In the genomic region with DNA sequence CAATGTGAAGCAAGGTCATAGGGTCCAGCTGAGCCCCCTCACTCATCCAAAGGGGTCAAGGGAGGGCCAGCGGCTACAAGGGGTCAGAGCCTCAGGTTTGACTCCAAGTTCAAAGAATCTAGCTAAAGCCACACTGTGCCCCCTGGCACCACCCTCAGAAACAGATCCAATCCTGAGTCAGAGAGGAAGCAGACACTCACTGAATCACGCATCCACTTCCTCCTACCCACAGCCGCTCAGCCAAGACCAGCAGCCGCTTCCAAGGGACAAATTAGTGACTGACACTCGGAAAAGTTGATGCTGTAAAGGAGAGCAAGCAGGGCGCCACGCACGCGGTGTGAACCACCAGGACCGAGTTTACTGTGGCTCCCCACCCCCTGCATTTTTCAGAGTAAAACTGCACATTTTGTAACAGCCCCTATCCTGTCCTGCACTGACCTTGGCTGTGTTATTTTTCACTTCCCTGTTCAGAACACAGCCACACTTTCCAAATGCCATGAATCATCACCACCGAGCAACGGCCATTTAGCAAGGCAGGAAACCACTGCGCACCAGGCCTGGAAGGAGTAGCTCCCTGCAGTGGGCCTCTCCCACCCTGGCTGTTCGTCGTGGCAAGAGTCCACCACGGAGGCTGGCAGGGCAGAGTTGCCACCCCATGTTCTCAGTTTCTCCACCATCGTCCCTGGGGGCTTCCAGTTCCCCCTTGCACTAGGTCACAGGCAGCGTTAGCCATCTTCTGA, we compare ENCODE assay signal across 8 cellular contexts.
DNase-seq lines count a peak whose midpoint lies in the region; ATAC-seq and TF ChIP-seq lines count a peak whose summit lies in the region.

No MANE protein-coding gene starts in this region.

- peaks cover 2% of the 10 kb centered on the region for H3K9me3 Mint-ChIP-seq in activated naive CD8-positive, alpha-beta T cell treated with anti-CD3 and anti-CD28 coated beads, Interleukin-2, amount 50 U/mL, for 24 hours

- TF ChIP-seq POLR2A in GM10847 (IDR thresholded peaks at IDR 0.05; ENCODE audit: extremely low read depth, insufficient read length), result peak; percentile 9

- H3K9ac ChIP-seq in skeletal muscle tissue (ENCODE audit: low read depth in 1 of 3, low read length in 3 of 3), result peak overlapping the region; percentile 50 to 74 (median 68)

- peak overlapping the region; percentile 83 for H3K4me3 Mint-ChIP-seq in activated naive CD8-positive, alpha-beta T cell treated with anti-CD3 and anti-CD28 coated beads, Interleukin-2, amount 50 U/mL, for 24 hours

- TF ChIP-seq CTCF in right atrium auricular region (IDR thresholded peaks at IDR 0.05), result no peak

- H3K9me3 ChIP-seq in right atrium auricular region (no peaks in the 10 kb centered on the region), skeletal muscle tissue (ENCODE audit: control insufficient read depth in 3 of 3, low read length in 3 of 3) (no peaks in the 10 kb centered on the region)

- peak overlapping the region; percentile 94 for H3K27ac Mint-ChIP-seq in activated naive CD8-positive, alpha-beta T cell treated with anti-CD3 and anti-CD28 coated beads, Interleukin-2, amount 50 U/mL, for 24 hours

- H3K27ac ChIP-seq in right atrium auricular region (peak overlapping the region; percentile 86 to 95), skeletal muscle tissue (ENCODE audit: low read depth, low read length) (peak overlapping the region; percentile 85)

- no peak overlapping the region for H3K4me3 ChIP-seq in right atrium auricular region
- peak overlapping the region; percentile 4 to 50 (median 32) for H3K4me3 ChIP-seq in skeletal muscle tissue (ENCODE audit: low read length in 3 of 3)

- H3K36me3 ChIP-seq in right atrium auricular region (no peaks in the 10 kb centered on the region), skeletal muscle tissue (ENCODE audit: control insufficient read depth in 3 of 3, insufficient read depth in 3 of 3, low read length in 3 of 3) (no peaks in the 10 kb centered on the region)

- DNase-seq in SW480 (ENCODE audit: low spot score) (peak; percentile 90), right atrium auricular region (ENCODE audit: low spot score) (peak; percentile 97), NCI-H510A treated with DMSO at 0.1 percent for 48 hours (lab: John Stamatoyannopoulos, UW) (no peak), ecto neural progenitor cell (ENCODE audit: low spot score) (no peak)
- peak; percentile 81 for DNase-seq in activated naive CD8-positive, alpha-beta T cell treated with anti-CD3 and anti-CD28 coated beads, Interleukin-2, amount 50 U/mL, for 24 hours

- H3K4me1 ChIP-seq in right atrium auricular region (peaks cover 0 to 71% of the 10 kb centered on the region in 2 donors), skeletal muscle tissue (ENCODE audit: control insufficient read depth in 3 of 3, insufficient read depth in 3 of 3, low read length in 3 of 3) (peaks cover 44 to 64% (median 53%) of the 10 kb centered on the region in 3 donors)

- no peaks in the 10 kb centered on the region for H3K27me3 Mint-ChIP-seq in activated naive CD8-positive, alpha-beta T cell treated with anti-CD3 and anti-CD28 coated beads, Interleukin-2, amount 50 U/mL, for 24 hours

- H3K4me1 Mint-ChIP-seq in activated naive CD8-positive, alpha-beta T cell treated with anti-CD3 and anti-CD28 coated beads, Interleukin-2, amount 50 U/mL, for 24 hours, result peaks cover 90% of the 10 kb centered on the region

- peak; percentile 24 for ATAC-seq in HG03060 (IDR thresholded peaks at IDR 0.05; ENCODE audit: low read depth, unreplicated experiment)
- peak; percentile 85 for ATAC-seq in activated naive CD8-positive, alpha-beta T cell treated with anti-CD3 and anti-CD28 coated beads, Interleukin-2, amount 50 U/mL, for 24 hours

- H3K27me3 ChIP-seq in right atrium auricular region, result no peaks in the 10 kb centered on the region
- no peaks in the 10 kb centered on the region for H3K27me3 ChIP-seq in skeletal muscle tissue (ENCODE audit: control insufficient read depth in 3 of 3, insufficient read depth in 3 of 3, low read length in 3 of 3)

- H3K36me3 Mint-ChIP-seq in activated naive CD8-positive, alpha-beta T cell treated with anti-CD3 and anti-CD28 coated beads, Interleukin-2, amount 50 U/mL, for 24 hours (ENCODE audit: low read depth), result peaks cover 1% of the 10 kb centered on the region

Comparison
In these comparisons a context has a peak if more than half of its experiments do, and no peak if none do; other contexts are left out.
1. DNase-seq: peak in SW480 (single experiment), activated naive CD8-positive, alpha-beta T cell treated with anti-CD3 and anti-CD28 coated beads, Interleukin-2, amount 50 U/mL, for 24 hours (single experiment) and right atrium auricular region (single experiment); none in NCI-H510A treated with DMSO at 0.1 percent for 48 hours (single experiment) and ecto neural progenitor cell (single experiment).
2. H3K4me3 ChIP-seq: peak in skeletal muscle tissue (3 of 3); none in right atrium auricular region (0 of 2).